In the genomic region with DNA sequence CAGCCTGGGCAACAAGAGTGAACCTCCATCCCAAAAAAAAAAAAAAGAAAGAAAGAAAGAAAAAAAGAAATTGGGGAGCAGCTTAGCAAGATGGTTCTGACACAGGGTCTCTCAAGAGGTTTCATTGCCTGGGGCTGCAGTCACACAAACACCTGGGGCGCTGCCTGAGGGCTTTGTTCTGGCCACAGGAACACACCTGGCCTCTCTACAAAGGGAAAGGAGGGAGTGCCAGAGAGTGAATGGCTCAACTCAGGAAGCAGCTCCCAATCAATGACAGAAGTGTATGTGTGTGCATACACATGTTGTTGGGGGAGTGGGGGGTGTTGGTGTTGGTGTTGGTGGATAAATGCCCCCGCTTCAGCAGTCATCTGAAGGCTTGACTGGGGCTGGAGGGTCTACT, we compare ENCODE assay signal across 17 cellular contexts.
"Had no signal": no experiment of that assay in that cellular context is flagged by ENCODE, and none has a peak within 500 bp of the region (broad histone marks: within the 10 kb centered on the region; RNA-seq: fewer than 3 reads in every experiment).

No MANE protein-coding gene starts in this region.

- H3K4me1 Mint-ChIP-seq: activated T-helper 17 cell treated with anti-CD3 and anti-CD28 coated beads, Interleukin-2, amount 50 U/mL, for 72 hours; memory B cell had no signal

- ATAC-seq: activated naive CD4-positive, alpha-beta T cell treated with anti-CD3 and anti-CD28 coated beads, Interleukin-2, amount 50 U/mL, for 72 hours; activated T-helper 17 cell treated with anti-CD3 and anti-CD28 coated beads, Interleukin-2, amount 50 U/mL, for 72 hours; heart left ventricle; left colon; natural killer cell treated with Interleukin-12 subunit alpha and Interleukin-12 subunit beta and Interleukin-15 and Interleukin-18, amount 100 ng/mL, for 72 hours had no signal

- H3K9me3 Mint-ChIP-seq: activated naive CD4-positive, alpha-beta T cell treated with anti-CD3 and anti-CD28 coated beads, Interleukin-2, amount 50 U/mL, for 72 hours; activated T-helper 17 cell treated with anti-CD3 and anti-CD28 coated beads, Interleukin-2, amount 50 U/mL, for 72 hours; dendritic cell treated with granulocyte-macrophage colony-stimulating factor and Interleukin-4, amounts not matched to agents 40 ng/mL and 50 ng/mL, for 4 days; memory B cell; natural killer cell treated with Interleukin-12 subunit alpha and Interleukin-12 subunit beta and Interleukin-15 and Interleukin-18, amount 100 ng/mL, for 72 hours had no signal

- H3K4me3 ChIP-seq: ascending aorta, heart left ventricle, prostate gland, spleen, upper lobe of left lung had no signal

- H3K36me3 ChIP-seq: ascending aorta, brain microvascular endothelial cell, heart left ventricle, prostate gland, spleen, upper lobe of left lung had no signal

- DNase-seq: activated T-cell treated with anti-CD3 and anti-CD28 coated beads, Interleukin-2, amount 50 U/mL, for 1 hour; brain microvascular endothelial cell; caudate nucleus; effector CD4-positive, alpha-beta T cell; heart left ventricle; left colon; spleen; stimulated activated CD4-positive, alpha-beta T cell treated with anti-CD3 and anti-CD28 coated beads, Interleukin-4, amount 100 ng/mL, for 1 hour; stimulated activated naive CD4-positive, alpha-beta T cell; upper lobe of left lung had no signal

- H3K4me3 Mint-ChIP-seq: activated T-helper 17 cell treated with anti-CD3 and anti-CD28 coated beads, Interleukin-2, amount 50 U/mL, for 72 hours; dendritic cell treated with granulocyte-macrophage colony-stimulating factor and Interleukin-4, amounts not matched to agents 40 ng/mL and 50 ng/mL, for 4 days; memory B cell; natural killer cell treated with Interleukin-12 subunit alpha and Interleukin-12 subunit beta and Interleukin-15 and Interleukin-18, amount 100 ng/mL, for 72 hours had no signal

- H3K27me3 ChIP-seq: ascending aorta, brain microvascular endothelial cell, heart left ventricle, upper lobe of left lung had no signal

- H3K27ac ChIP-seq: ascending aorta, brain microvascular endothelial cell, heart left ventricle, prostate gland, spleen, upper lobe of left lung had no signal

- H3K36me3 Mint-ChIP-seq: activated naive CD4-positive, alpha-beta T cell treated with anti-CD3 and anti-CD28 coated beads, Interleukin-2, amount 50 U/mL, for 72 hours; memory B cell; natural killer cell treated with Interleukin-12 subunit alpha and Interleukin-12 subunit beta and Interleukin-15 and Interleukin-18, amount 100 ng/mL, for 72 hours had no signal

- H3K27ac Mint-ChIP-seq: activated naive CD4-positive, alpha-beta T cell treated with anti-CD3 and anti-CD28 coated beads, Interleukin-2, amount 50 U/mL, for 72 hours; activated T-helper 17 cell treated with anti-CD3 and anti-CD28 coated beads, Interleukin-2, amount 50 U/mL, for 72 hours; dendritic cell treated with granulocyte-macrophage colony-stimulating factor and Interleukin-4, amounts not matched to agents 40 ng/mL and 50 ng/mL, for 4 days; memory B cell; natural killer cell treated with Interleukin-12 subunit alpha and Interleukin-12 subunit beta and Interleukin-15 and Interleukin-18, amount 100 ng/mL, for 72 hours had no signal
